ENCODE assay signal across 2 cellular contexts in the genomic region with DNA sequence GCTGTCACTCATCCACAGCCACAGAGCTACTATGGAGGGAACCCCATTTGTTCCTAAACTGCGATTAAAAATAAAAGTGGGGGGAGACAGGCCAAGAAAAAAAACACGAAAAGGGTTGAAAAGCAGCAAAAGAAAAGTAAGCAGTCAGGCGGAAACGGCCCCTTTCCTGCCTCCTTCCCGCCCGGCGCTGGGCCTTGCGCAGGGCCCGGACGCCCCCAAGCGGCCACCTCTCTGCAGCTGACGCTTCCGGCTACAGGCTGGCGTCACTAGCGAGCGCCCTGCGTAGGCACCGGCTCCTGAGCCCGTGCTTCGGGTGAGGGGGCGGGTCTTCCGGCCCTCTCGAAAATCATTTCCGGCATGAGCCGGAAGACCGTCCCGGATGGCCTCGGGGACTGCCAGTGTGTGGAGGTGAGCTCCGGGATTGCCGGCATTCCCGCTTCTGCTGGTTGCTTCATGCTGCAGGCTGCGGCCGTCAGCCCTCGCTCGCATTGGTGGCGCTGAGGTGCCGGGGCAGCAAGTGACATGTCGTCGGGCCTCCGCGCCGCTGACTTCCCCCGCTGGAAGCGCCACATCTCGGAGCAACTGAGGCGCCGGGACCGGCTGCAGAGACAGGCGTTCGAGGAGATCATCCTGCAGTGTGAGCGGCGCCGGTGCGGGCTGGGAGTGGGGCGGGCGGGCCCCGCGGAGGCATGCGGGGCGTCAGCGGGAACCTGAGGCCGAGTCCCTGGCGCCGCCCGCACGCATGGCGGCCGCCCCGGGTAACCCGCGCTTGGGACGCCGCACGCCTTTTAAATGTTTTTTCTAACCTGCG.
TF ChIP-seq lines count a peak whose summit lies in the region.

TSS of gene ATG16L1 (plus strand) at position 368 of the 811 bp plus-strand sequence. CDS start at position 523, 155 bp downstream.

TF ChIP-seq in IMR-90, 13 proteins besides CTCF, POLR2A, EP300 and RAD21:
- peak; percentile 5; the same call in 1 of the 2 replicates for TF ChIP-seq NFE2L2 (IDR thresholded peaks at IDR 0.05; ENCODE audit: low read depth, low read length)
- peak; percentile 34; the same call in 1 of the 2 replicates for TF ChIP-seq CEBPB (IDR thresholded peaks at IDR 0.05; ENCODE audit: low read depth, low read length)
- TF ChIP-seq, protein P1, sequence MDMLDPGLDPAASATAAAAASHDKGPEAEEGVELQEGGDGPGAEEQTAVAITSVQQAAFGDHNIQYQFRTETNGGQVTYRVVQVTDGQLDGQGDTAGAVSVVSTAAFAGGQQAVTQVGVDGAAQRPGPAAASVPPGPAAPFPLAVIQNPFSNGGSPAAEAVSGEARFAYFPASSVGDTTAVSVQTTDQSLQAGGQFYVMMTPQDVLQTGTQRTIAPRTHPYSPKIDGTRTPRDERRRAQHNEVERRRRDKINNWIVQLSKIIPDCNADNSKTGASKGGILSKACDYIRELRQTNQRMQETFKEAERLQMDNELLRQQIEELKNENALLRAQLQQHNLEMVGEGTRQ (IDR thresholded peaks at IDR 0.05; ENCODE audit: low read depth, low read length) = peak; percentile 36; the same call in 1 of the 2 replicates
- TF ChIP-seq FOS (IDR thresholded peaks at IDR 0.05; ENCODE audit: low read depth, low read length) = no peak
- peak; percentile 59 for TF ChIP-seq MXI1 (IDR thresholded peaks at IDR 0.05; ENCODE audit: borderline replicate concordance, low read depth, low read length)
- TF ChIP-seq MAZ (IDR thresholded peaks at IDR 0.05; ENCODE audit: borderline replicate concordance, low read depth, low read length) = peak; percentile 86
- no peak for TF ChIP-seq CHD1 (IDR thresholded peaks at IDR 0.05; ENCODE audit: low read depth, low read length)
- no peak for TF ChIP-seq MAFK (IDR thresholded peaks at IDR 0.05; ENCODE audit: low read depth, low read length)
- no peak for TF ChIP-seq RFX5 (IDR thresholded peaks at IDR 0.05; ENCODE audit: low read depth, low read length)
- TF ChIP-seq RCOR1 (IDR thresholded peaks at IDR 0.05; ENCODE audit: insufficient replicate concordance, low read length) = peak; percentile 74
- no peak; the same call in 1 of the 2 replicates for TF ChIP-seq ELK1 (IDR thresholded peaks at IDR 0.05; ENCODE audit: borderline replicate concordance, low read depth, low read length)
- TF ChIP-seq SMC3 (IDR thresholded peaks at IDR 0.05; ENCODE audit: low read depth, low read length) = peak; percentile 94
- TF ChIP-seq BHLHE40 (IDR thresholded peaks at IDR 0.05; ENCODE audit: low read depth, low read length) = peak; percentile 92
TF ChIP-seq in IMR-90: peak in this region for 8.

TF ChIP-seq in endothelial cell of umbilical vein, 7 proteins besides CTCF, POLR2A, EP300 and RAD21:
- TF ChIP-seq POLR2AphosphoS5 (IDR thresholded peaks at IDR 0.05; ENCODE audit: insufficient read depth, low read depth, low read length) (peak; percentile 88), FOS (IDR thresholded peaks at IDR 0.05; ENCODE audit: borderline replicate concordance, insufficient read depth, low read length) (peak; percentile 33), MYC (IDR thresholded peaks at IDR 0.05; ENCODE audit: low read depth, low read length) (no peak), GATA2 (IDR thresholded peaks at IDR 0.05; ENCODE audit: insufficient read depth, insufficient read length, low read depth, low read length) (no peak)
- TF ChIP-seq, protein P2, sequence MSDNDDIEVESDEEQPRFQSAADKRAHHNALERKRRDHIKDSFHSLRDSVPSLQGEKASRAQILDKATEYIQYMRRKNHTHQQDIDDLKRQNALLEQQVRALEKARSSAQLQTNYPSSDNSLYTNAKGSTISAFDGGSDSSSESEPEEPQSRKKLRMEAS (IDR thresholded peaks at IDR 0.05; ENCODE audit: insufficient read depth, insufficient read length) = no peak
